In genomic region chr22:50444663-50445062, GRCh38 we compare ENCODE assay signal across 1 cellular context.
TF ChIP-seq lines count a peak whose summit lies in the region.

No MANE protein-coding gene starts in this region.

TF ChIP-seq in SK-N-SH, 30 proteins besides CTCF, POLR2A, EP300 and RAD21 (continued from another document):
- TF ChIP-seq, protein P1, sequence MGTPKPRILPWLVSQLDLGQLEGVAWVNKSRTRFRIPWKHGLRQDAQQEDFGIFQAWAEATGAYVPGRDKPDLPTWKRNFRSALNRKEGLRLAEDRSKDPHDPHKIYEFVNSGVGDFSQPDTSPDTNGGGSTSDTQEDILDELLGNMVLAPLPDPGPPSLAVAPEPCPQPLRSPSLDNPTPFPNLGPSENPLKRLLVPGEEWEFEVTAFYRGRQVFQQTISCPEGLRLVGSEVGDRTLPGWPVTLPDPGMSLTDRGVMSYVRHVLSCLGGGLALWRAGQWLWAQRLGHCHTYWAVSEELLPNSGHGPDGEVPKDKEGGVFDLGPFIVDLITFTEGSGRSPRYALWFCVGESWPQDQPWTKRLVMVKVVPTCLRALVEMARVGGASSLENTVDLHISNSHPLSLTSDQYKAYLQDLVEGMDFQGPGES (IDR thresholded peaks at IDR 0.05; ENCODE audit: low read depth, low read length) = no peak
- no peak for TF ChIP-seq NRF1 (IDR thresholded peaks at IDR 0.05; ENCODE audit: low read depth, low read length)
- TF ChIP-seq FOXM1 (IDR thresholded peaks at IDR 0.05; ENCODE audit: low read depth) = no peak
- no peak for TF ChIP-seq GABPA (IDR thresholded peaks at IDR 0.05; ENCODE audit: low read depth)
TF ChIP-seq in SK-N-SH: peak in this region for 0.
